In the genomic region with DNA sequence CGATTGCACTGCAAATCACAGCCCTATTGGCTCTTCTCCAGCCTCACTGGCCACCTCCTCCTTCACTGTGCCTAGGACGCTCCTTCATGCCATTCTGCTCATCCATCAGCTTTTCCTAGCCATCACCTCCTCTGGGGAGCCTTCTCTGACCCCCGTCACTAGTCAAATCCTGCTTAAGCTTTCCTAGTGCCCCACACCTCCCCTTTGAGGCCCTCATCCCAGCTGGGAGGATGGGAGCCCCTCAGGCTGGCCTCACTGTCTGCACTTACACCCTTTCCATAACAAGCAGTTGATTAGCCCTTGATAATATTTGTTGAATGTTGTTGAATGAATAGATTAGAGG, we compare ENCODE assay signal across 22 cellular contexts. TPM values are rescaled to one million over a fixed set of nuclear protein-coding genes. Genes with fewer than 3 reads are reported as not detected.
"Had no signal": no experiment of that assay in that cellular context is flagged by ENCODE, and none has a peak within 500 bp of the region (broad histone marks: within the 10 kb centered on the region; RNA-seq: fewer than 3 reads in every experiment).

No MANE protein-coding gene starts in this region.

- H3K27me3 ChIP-seq: neural progenitor cell had no signal

- FAIRE-seq: endometrium, keratinocyte had no signal

- H2AFZ ChIP-seq: neural progenitor cell had no signal

- H3K27ac ChIP-seq: breast epithelium, heart right ventricle, neural progenitor cell, VCaP had no signal

- H3K9ac ChIP-seq: neural progenitor cell had no signal

- H3K4me2 ChIP-seq: neural progenitor cell had no signal

- H3K9me3 ChIP-seq: breast epithelium had no signal

- ATAC-seq: activated CD8-positive, alpha-beta T cell treated with anti-CD3 and anti-CD28 coated beads for 36 hours; activated T-cell treated with anti-CD3 and anti-CD28 coated beads, Interleukin-2, amount 50 U/mL, for 4 hours; heart right ventricle; naive thymus-derived CD8-positive, alpha-beta T cell; stimulated activated naive B cell treated with anti-CD40 and anti-IgM and Interleukin-4, amounts not matched to agents 10 μg/mL and 1 μg/mL and 100 μg/mL, for 72 hours; T-cell had no signal

- H3K4me3 ChIP-seq: breast epithelium, heart right ventricle, lung, neural progenitor cell had no signal

- H3K4me1 ChIP-seq: breast epithelium, heart right ventricle, neural progenitor cell had no signal

- DNase-seq: activated CD4-positive, alpha-beta T cell treated with anti-CD3 and anti-CD28 coated beads, Interleukin-2, amount 10 ng/mL, durations not matched to agents 7 days and 5 days; activated CD4-positive, CD25-positive, alpha-beta regulatory T cell treated with anti-CD3 and anti-CD28 coated beads, Interleukin-2, amount 50 U/mL, for 72 hours; activated naive CD4-positive, alpha-beta T cell; activated T-cell treated with anti-CD3 and anti-CD28 coated beads, Interleukin-2, amount 50 U/mL, for 4 hours; cortex of kidney; heart right ventricle; naive thymus-derived CD8-positive, alpha-beta T cell; stimulated activated CD4-positive, alpha-beta T cell treated with anti-CD3 and anti-CD28 coated beads, Interleukin-2, amount 100 ng/mL, for 48 hours; stimulated activated naive B cell treated with anti-CD40 and anti-IgM and Interleukin-4, amounts not matched to agents 10 μg/mL and 1 μg/mL and 100 μg/mL, for 72 hours; T-cell; trophoblast cell had no signal

- H3K36me3 ChIP-seq: breast epithelium, heart right ventricle, neural progenitor cell had no signal

RNA-seq across cellular contexts. Expression of gene KLHDC7A, which starts 50.7 kb away (rescaled TPM):
- total RNA-seq: activated CD4-positive, alpha-beta T cell treated with anti-CD3 and anti-CD28 coated beads, Interleukin-2, amount 10 ng/mL, durations not matched to agents 7 days and 5 days; activated CD8-positive, alpha-beta T cell treated with anti-CD3 and anti-CD28 coated beads for 36 hours; activated T-cell treated with anti-CD3 and anti-CD28 coated beads, Interleukin-2, amount 50 U/mL, for 4 hours; activated T-helper 2 cell treated with anti-CD3 and anti-CD28 coated beads, Interferon-gamma antibody, Interleukin-2, Interleukin-4, amounts not matched to agents 10 μg/mL and 5 μg/mL and 100 μg/mL, durations not matched to agents 14 hours and 24 hours and 36 hours; fibroblast of villous mesenchyme; naive thymus-derived CD8-positive, alpha-beta T cell; posterior vena cava; T-cell; temporal lobe had no signal
- polyA plus RNA-seq: heart right ventricle; keratinocyte; naive thymus-derived CD8-positive, alpha-beta T cell had no signal
